8 cellular contexts compared by ENCODE assay signal in the genomic region with DNA sequence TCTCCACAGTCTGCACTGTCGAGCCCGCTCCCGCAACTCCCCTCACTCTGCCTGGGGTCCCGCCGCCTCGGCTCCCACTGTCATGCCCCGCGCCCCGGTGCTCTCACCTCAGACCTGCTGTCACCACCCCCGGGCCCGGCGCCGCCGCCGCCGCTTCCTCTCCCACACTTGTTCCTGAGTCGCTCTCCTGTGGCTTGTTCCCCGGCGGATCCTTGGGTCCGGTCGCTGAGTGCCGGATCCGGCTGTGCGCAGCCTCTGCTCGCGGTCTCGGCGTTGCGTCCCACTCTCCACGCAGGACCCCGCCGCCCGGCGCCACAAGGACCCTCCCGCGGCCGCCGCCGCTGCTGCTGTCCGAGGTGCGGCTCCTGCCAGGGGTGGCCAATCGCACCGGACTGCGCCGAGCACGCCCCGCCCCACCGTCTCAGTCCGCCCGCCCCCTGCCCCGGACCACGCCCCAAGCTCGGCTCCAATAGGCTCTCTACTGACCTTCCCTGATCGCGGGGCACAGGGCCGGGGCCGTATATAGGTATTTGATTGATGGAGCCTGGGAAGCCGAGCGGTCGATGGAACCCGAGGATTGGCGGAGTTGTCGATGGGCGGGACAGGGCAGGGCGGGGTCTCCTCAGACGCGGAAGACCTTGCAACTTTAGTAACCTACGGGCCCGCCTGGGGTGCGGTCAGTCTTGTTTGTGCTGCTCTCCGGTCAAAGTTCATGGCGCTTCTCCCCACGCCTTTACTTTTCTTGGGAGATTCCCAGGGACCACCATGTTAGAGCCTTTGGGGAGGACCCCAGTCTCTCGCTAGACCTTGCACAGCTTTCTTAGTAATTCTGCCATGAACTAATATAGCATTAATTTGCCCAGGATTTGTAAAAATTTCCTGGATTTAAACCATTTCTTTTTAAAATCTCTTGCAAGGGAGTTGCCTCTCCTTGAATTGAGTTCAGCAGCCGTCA. TPM values are rescaled to one million over a fixed set of nuclear protein-coding genes. Genes with fewer than 3 reads are reported as not detected.
DNase-seq lines count a peak whose midpoint lies in the region; ATAC-seq and TF ChIP-seq lines count a peak whose summit lies in the region.

A gene (minus strand): TSS at position 367 of the 955 bp plus-strand sequence. CDS start 117,340 bp downstream, outside the sequence.

- H3K27me3 Mint-ChIP-seq in IgD-negative memory B cell = peaks cover 6% of the 10 kb centered on the region

- TF ChIP-seq CTCF in epithelial cell of esophagus (IDR thresholded peaks at IDR 0.05; ENCODE audit: insufficient read depth, low read depth, low read length, missing control alignments) = no peak
- TF ChIP-seq CTCF in mucosa of descending colon (IDR thresholded peaks at IDR 0.05) = no peak

- no peaks in the 10 kb centered on the region for H3K9me3 Mint-ChIP-seq in IgD-negative memory B cell

- H3K4me1 Mint-ChIP-seq in IgD-negative memory B cell = peaks cover 29 to 39% (median 33%) of the 10 kb centered on the region in 3 donors

- H3K9me3 ChIP-seq in mucosa of descending colon = no peaks in the 10 kb centered on the region

- peak; percentile 77 for ATAC-seq in GM21529 (IDR thresholded peaks at IDR 0.05; ENCODE audit: unreplicated experiment)
- ATAC-seq in mucosa of descending colon = peak; percentile 92

- peaks cover 24% of the 10 kb centered on the region for H3K4me1 ChIP-seq in mucosa of descending colon (ENCODE audit: low read depth)

- no peaks in the 10 kb centered on the region for H3K36me3 ChIP-seq in mucosa of descending colon (ENCODE audit: low read depth)

- H3K36me3 Mint-ChIP-seq in IgD-negative memory B cell = peaks cover 4% of the 10 kb centered on the region

- intact Hi-C loops in mucosa of descending colon (cut with DNase I, micrococcal nuclease) = loop anchor here in 1 of 2 donors (10.0 kb wide), 1 partner anchor 188 kb away; no protein-coding TSS in a partner anchor

- H3K4me3 ChIP-seq in epithelial cell of esophagus (ENCODE audit: low read length) (peak within 1 kb of the TSS; percentile 86), mucosa of descending colon (peak within 1 kb of the TSS; percentile 70)

- DNase-seq in DMS 273 treated with DMSO at 0.1 percent for 48 hours (lab: John Stamatoyannopoulos, UW) (peak; percentile 93), OCI-M2 (lab: John Stamatoyannopoulos, UW; ENCODE audit: unreplicated experiment) (peak; percentile 57), activated T-cell treated with anti-CD3 and anti-CD28 coated beads for 4 hours (peak; percentile 96), epithelial cell of esophagus (ENCODE audit: low read depth) (peak; percentile 99), mucosa of descending colon (peak; percentile 98 to 100 (median 98))
- peak; percentile 93 for DNase-seq in stimulated activated CD8-positive, alpha-beta memory T cell treated with anti-CD3 and anti-CD28 coated beads, Interleukin-4, amount 100 ng/mL, for 24 hours (ENCODE audit: low read depth)

- peak within 1 kb of the TSS; percentile 91 to 100 (median 92) for H3K27ac Mint-ChIP-seq in IgD-negative memory B cell

- peak within 1 kb of the TSS; percentile 90 to 98 (median 94) for H3K4me3 Mint-ChIP-seq in IgD-negative memory B cell

RNA-seq across cellular contexts. Expression of the gene that starts here (rescaled TPM):
- 107 TPM for polyA plus RNA-seq in IgD-negative memory B cell
- total RNA-seq in mucosa of descending colon = 10 to 100 TPM; 49.5 to 72.3 (median 52.8) TPM

Comparison
In these comparisons a context has a peak if more than half of its experiments do, and no peak if none do; other contexts are left out.
1. Peak in every context shown above with its lines: DNase-seq, ATAC-seq and H3K4me3 ChIP-seq.